ENCODE assay signal across 9 cellular contexts in genomic region chr4:71026086-71026485, GRCh38. TPM values are rescaled to one million over a fixed set of nuclear protein-coding genes. Genes with fewer than 3 reads are reported as not detected.
A peak's percentile ranks its signal among the peaks of the same experiment; 100 is the strongest.
DNase-seq lines count a peak whose midpoint lies in the region; ATAC-seq and TF ChIP-seq lines count a peak whose summit lies in the region.
"Had no signal": no experiment of that assay in that cellular context is flagged by ENCODE, and none has a peak within 500 bp of the region (broad histone marks: within the 10 kb centered on the region; RNA-seq: fewer than 3 reads in every experiment).

No MANE protein-coding gene starts in this region.

- no peak for TF ChIP-seq CTCF in GM23338 (conservative IDR thresholded peaks at IDR 0.05; ENCODE audit: low read depth in 2 of 2)

- no peak overlapping the region for H2AFZ ChIP-seq in GM23338

- H3F3A ChIP-seq in GM23338 (replicated peaks; ENCODE audit: low read depth) = no peaks in the 10 kb centered on the region

- no peaks in the 10 kb centered on the region; the same call in 1 of the 2 replicates for H3K79me2 ChIP-seq in GM23338 (replicated peaks; ENCODE audit: insufficient read depth)

- no peaks in the 10 kb centered on the region for H3K27me3 Mint-ChIP-seq in naive thymus-derived CD8-positive, alpha-beta T cell
- no peaks in the 10 kb centered on the region for H3K27me3 Mint-ChIP-seq in GM23338 (ENCODE audit: insufficient read depth, low read depth, poor library complexity)

- POLR2A ChIA-PET in naive thymus-derived CD8-positive, alpha-beta T cell (lab: Charles Lee) = interaction anchor here (1.2 kb wide), 1 partner anchor 33 kb away, joined by 3 read pairs; the partner anchor contains the start of gene DCK

- no peaks in the 10 kb centered on the region for H3K27me3 ChIP-seq in GM23338 (ENCODE audit: insufficient read depth)

- no peak overlapping the region for H3K4me3 ChIP-seq in GM23338

- DNase-seq in G401 (ENCODE audit: low spot score) (peak; percentile 51), MV-4-11 (lab: John Stamatoyannopoulos, UW) (peak; percentile 25), epidermal melanocyte (ENCODE audit: insufficient read length, low spot score) (peak; percentile 32), non-pigmented ciliary epithelial cell (ENCODE audit: low read depth) (peak; percentile 55), GM23338 (ENCODE audit: low spot score) (no peak)
- DNase-seq in stimulated activated CD4-positive, alpha-beta T cell treated with anti-CD3 and anti-CD28 coated beads, Interleukin-1b, Interleukin-23, amount 100 ng/mL, for 48 hours = no peak
- no peak for DNase-seq in naive thymus-derived CD8-positive, alpha-beta T cell
- DNase-seq: activated CD4-positive, alpha-beta T cell treated with anti-CD3 and anti-CD28 coated beads for 48 hours had no signal

- H3K4me3 Mint-ChIP-seq in naive thymus-derived CD8-positive, alpha-beta T cell = no peak overlapping the region
- no peak overlapping the region for H3K4me3 Mint-ChIP-seq in GM23338

- peaks cover 2 to 22% (median 13%) of the 10 kb centered on the region in 4 donors for H3K4me1 Mint-ChIP-seq in naive thymus-derived CD8-positive, alpha-beta T cell
- H3K4me1 Mint-ChIP-seq in GM23338 = peaks cover 18% of the 10 kb centered on the region

- in situ Hi-C loops in G401 (cut with HindIII; ENCODE audit: low sequenced_read_pairs) = no loop called here

- H3K36me3 Mint-ChIP-seq in naive thymus-derived CD8-positive, alpha-beta T cell = peaks cover 12 to 82% (median 13%) of the 10 kb centered on the region in 3 donors
- H3K36me3 Mint-ChIP-seq in GM23338 (ENCODE audit: low read depth) = peaks cover 42% of the 10 kb centered on the region; the same call in 2 of the 3 replicates

- H3K27ac ChIP-seq in GM23338 (ENCODE audit: low read depth) = no peak overlapping the region

- peak overlapping the region in 4 of 10 donors; percentile 20 to 55 (median 32) for H3K27ac Mint-ChIP-seq in naive thymus-derived CD8-positive, alpha-beta T cell
- H3K27ac Mint-ChIP-seq in GM23338 = no peak overlapping the region

- H3K9me2 ChIP-seq in GM23338 (ENCODE audit: insufficient read depth) = no peaks in the 10 kb centered on the region

- no peak overlapping the region for H3K4me2 ChIP-seq in GM23338

- no peaks in the 10 kb centered on the region; the same call in 1 of the 2 replicates for H3K36me3 ChIP-seq in GM23338 (ENCODE audit: insufficient read depth)

- H4K20me1 ChIP-seq in GM23338 (replicated peaks; ENCODE audit: insufficient read depth) = no peaks in the 10 kb centered on the region

- H3K4me1 ChIP-seq in GM23338 (ENCODE audit: insufficient read depth) = peaks cover 8% of the 10 kb centered on the region

- ATAC-seq in GM18517 (IDR thresholded peaks at IDR 0.05; ENCODE audit: unreplicated experiment) (no peak), GM23338 (no peak)
- no peak for ATAC-seq in naive thymus-derived CD8-positive, alpha-beta T cell

- no peaks in the 10 kb centered on the region for H3K9me3 Mint-ChIP-seq in naive thymus-derived CD8-positive, alpha-beta T cell
- no peaks in the 10 kb centered on the region for H3K9me3 Mint-ChIP-seq in GM23338

TF ChIP-seq in GM23338, 12 proteins besides CTCF, POLR2A, EP300 and RAD21:
- TF ChIP-seq STAT1 (IDR thresholded peaks at IDR 0.05; ENCODE audit: unreplicated experiment) (no peak), JUNB (IDR thresholded peaks at IDR 0.05; ENCODE audit: unreplicated experiment) (no peak), ZNF331 (CRISPR knock-in tag; IDR thresholded peaks at IDR 0.05; ENCODE audit: low read depth) (no peak), EZH2phosphoT487 (IDR thresholded peaks at IDR 0.05; ENCODE audit: unreplicated experiment) (no peak), ZNF114 (CRISPR knock-in tag; IDR thresholded peaks at IDR 0.05) (no peak), EZH2 (IDR thresholded peaks at IDR 0.05; ENCODE audit: low read depth, unreplicated experiment) (no peak), REST (IDR thresholded peaks at IDR 0.05; ENCODE audit: unreplicated experiment) (no peak), ETS1 (IDR thresholded peaks at IDR 0.05) (no peak), NANOG (IDR thresholded peaks at IDR 0.05; ENCODE audit: borderline replicate concordance) (no peak), CREB1 (CRISPR knock-in tag; IDR thresholded peaks at IDR 0.05; ENCODE audit: low read depth) (no peak)

RNA-seq across cellular contexts. Expression of gene DCK, which starts 32.6 kb away (rescaled TPM):
- total RNA-seq in G401 (2014; rRNA removed; shearing (Covaris generic)) = 22.2 and 26.8 TPM in 2 replicates
- 10 to 100 TPM; 61.9 to 65.4 TPM for total RNA-seq in naive thymus-derived CD8-positive, alpha-beta T cell
- 100 to 1,000 TPM in 1 of 3 donors, 10 to 100 TPM in 2; 83.8 to 100 (median 93.1) TPM for polyA plus RNA-seq in naive thymus-derived CD8-positive, alpha-beta T cell
- 25.1 and 27.4 TPM in 2 replicates for total RNA-seq in GM23338 (2014; rRNA removed; shearing (Covaris generic))
- 16.9 and 18.3 TPM in 2 replicates for polyA plus RNA-seq in GM23338 (2016; fragmentation: Nextera tagmentation; extraction: Ambion mirVana)

Comparison
In these comparisons a context has a peak if more than half of its experiments do, and no peak if none do; other contexts are left out.
1. DNase-seq: peak in G401 (single experiment), MV-4-11 (single experiment), epidermal melanocyte (single experiment) and non-pigmented ciliary epithelial cell (single experiment); none in stimulated activated CD4-positive, alpha-beta T cell treated with anti-CD3 and anti-CD28 coated beads, Interleukin-1b, Interleukin-23, amount 100 ng/mL, for 48 hours (single experiment), naive thymus-derived CD8-positive, alpha-beta T cell (0 of 10) and GM23338 (single experiment).